In genomic region chr9:128203842-128204551, GRCh38 we compare ENCODE assay signal across 1 cellular context.
TF ChIP-seq lines count a peak whose summit lies in the region.

No MANE protein-coding gene starts in this region.

TF ChIP-seq in K562, 482 proteins besides CTCF, POLR2A, EP300 and RAD21 (continued from another document and continues in another):
- TF ChIP-seq FOXJ2 (tag; IDR thresholded peaks at IDR 0.05): no peak
- no peak for TF ChIP-seq TSHZ1 (CRISPR knock-in tag; IDR thresholded peaks at IDR 0.05)
- no peak for TF ChIP-seq ZNF518B (CRISPR knock-in tag; IDR thresholded peaks at IDR 0.05)
- TF ChIP-seq RFX7 (CRISPR knock-in tag; IDR thresholded peaks at IDR 0.05): peak; percentile 44; the same call in 1 of the 2 replicates
- no peak for TF ChIP-seq THRA (IDR thresholded peaks at IDR 0.05)
- peak; percentile 73 for TF ChIP-seq ESRRA (IDR thresholded peaks at IDR 0.05; ENCODE audit: borderline replicate concordance, low read depth)
- no peak for TF ChIP-seq ZNF407 (IDR thresholded peaks at IDR 0.05; ENCODE audit: low read depth)
- no peak for TF ChIP-seq ZNF398 (CRISPR knock-in tag; IDR thresholded peaks at IDR 0.05)
- no peak for TF ChIP-seq MCM7 (IDR thresholded peaks at IDR 0.05)
- TF ChIP-seq MTA2 (IDR thresholded peaks at IDR 0.05; ENCODE audit: low read depth): no peak
- no peak for TF ChIP-seq SMAD1 (IDR thresholded peaks at IDR 0.05; ENCODE audit: low read depth, low read length, partially characterized antibody)
- peak; percentile 69 for TF ChIP-seq CXXC5 (CRISPR knock-in tag; IDR thresholded peaks at IDR 0.05)
- peak; percentile 79 for TF ChIP-seq ELF4 (CRISPR knock-in tag; IDR thresholded peaks at IDR 0.05)
- no peak for TF ChIP-seq NCOA1 (IDR thresholded peaks at IDR 0.05; ENCODE audit: low read depth)
- TF ChIP-seq PHB (CRISPR knock-in tag; IDR thresholded peaks at IDR 0.05): 0 out of 2 replicates have a peak, but pooled peaks have one; percentile 72
- no peak for TF ChIP-seq BCLAF1 (IDR thresholded peaks at IDR 0.05; ENCODE audit: borderline replicate concordance in 1 of 2, control insufficient read depth in 1 of 2, low read depth in 2 of 2, low read length in 1 of 2)
- no peak for TF ChIP-seq CSDE1 (IDR thresholded peaks at IDR 0.05)
- TF ChIP-seq RBBP5 (IDR thresholded peaks at IDR 0.05; ENCODE audit: borderline replicate concordance, insufficient read depth, low read length, poor library complexity, severe bottlenecking): no peak
- TF ChIP-seq ZNF740 (CRISPR knock-in tag; IDR thresholded peaks at IDR 0.05): no peak
- no peak for TF ChIP-seq ZNF740 (tag; IDR thresholded peaks at IDR 0.05)
- no peak for TF ChIP-seq SRSF9 (IDR thresholded peaks at IDR 0.05; ENCODE audit: borderline replicate concordance, low read depth, low read length)
- TF ChIP-seq BRD4 (IDR thresholded peaks at IDR 0.05): no peak
- TF ChIP-seq PHF20 (IDR thresholded peaks at IDR 0.05; ENCODE audit: partially characterized antibody): no peak
- no peak for TF ChIP-seq MAFF (IDR thresholded peaks at IDR 0.05; ENCODE audit: low read length)
- peak; percentile 79 for TF ChIP-seq FIP1L1 (IDR thresholded peaks at IDR 0.05; ENCODE audit: low read depth, low read length, poor library complexity, severe bottlenecking)
- TF ChIP-seq ZSCAN29 (IDR thresholded peaks at IDR 0.05): no peak; the same call in 1 of the 2 replicates
- no peak for TF ChIP-seq ARID2 (IDR thresholded peaks at IDR 0.05)
- peak; percentile 47; the same call in 1 of the 2 replicates for TF ChIP-seq THAP12 (CRISPR knock-in tag; IDR thresholded peaks at IDR 0.05)
- no peak for TF ChIP-seq TEAD1 (CRISPR knock-in tag; IDR thresholded peaks at IDR 0.05)
- no peak for TF ChIP-seq PCBP2 (IDR thresholded peaks at IDR 0.05; ENCODE audit: low read depth, low read length, poor library complexity, severe bottlenecking)
- no peak for TF ChIP-seq MED1 (CRISPR knock-in tag; IDR thresholded peaks at IDR 0.05; ENCODE audit: borderline replicate concordance)
- TF ChIP-seq SLC30A9 (CRISPR knock-in tag; IDR thresholded peaks at IDR 0.05): no peak
